In genomic region chr10:73875139-73875475, GRCh38 we compare ENCODE assay signal across 8 cellular contexts. TPM values are rescaled to one million over a fixed set of nuclear protein-coding genes. Genes with fewer than 3 reads are reported as not detected.
DNase-seq lines count a peak whose midpoint lies in the region; ATAC-seq and TF ChIP-seq lines count a peak whose summit lies in the region.

No MANE protein-coding gene starts in this region.

- H3K4me1 ChIP-seq in SK-N-SH (ENCODE audit: control insufficient read depth in 1 of 2, insufficient read depth in 2 of 2, low read depth in 1 of 2, low read length in 1 of 2) (peaks cover 15 to 26% of the 10 kb centered on the region in 2 experiments; a peak in 3 of 4 replicates), iPS-18a (ENCODE audit: control insufficient read depth, low read depth, low read length) (peaks cover 8% of the 10 kb centered on the region)

- peaks cover 28% of the 10 kb centered on the region for H4K20me1 ChIP-seq in SK-N-SH (ENCODE audit: insufficient read depth)

- H3K4me1 Mint-ChIP-seq in activated CD4-positive, alpha-beta memory T cell treated with anti-CD3 and anti-CD28 coated beads, Interleukin-2, amount 10 ng/mL, durations not matched to agents 7 days and 5 days: peaks cover 62% of the 10 kb centered on the region

- H3K27ac ChIP-seq in SK-N-SH (ENCODE audit: low read depth in 2 of 2, low read length in 1 of 2) (no peak overlapping the region), iPS-18a (ENCODE audit: low read length) (no peak overlapping the region), substantia nigra (ENCODE audit: low read depth, low read length, poor library complexity, severe bottlenecking) (peak overlapping the region; percentile 51)

- peak overlapping the region; percentile 6 for H3K27ac Mint-ChIP-seq in activated CD4-positive, alpha-beta memory T cell treated with anti-CD3 and anti-CD28 coated beads, Interleukin-2, amount 10 ng/mL, durations not matched to agents 7 days and 5 days

- POLR2A ChIA-PET in SK-N-SH (lab: Yijun Ruan, JAX): interaction anchor here (2.1 kb wide), 1 partner anchor 12 kb away, joined by 5 read pairs; no protein-coding TSS in a partner anchor
- POLR2A ChIA-PET in activated CD4-positive, alpha-beta memory T cell treated with anti-CD3 and anti-CD28 coated beads, Interleukin-2, amount 10 ng/mL, durations not matched to agents 7 days and 5 days (lab: Charles Lee): interaction anchor here (0.8 to 2.6 kb wide), 10 partner anchors 10 to 93 kb away, joined by 3 to 36 read pairs (median 5); partner anchors contain the start of genes CHCHD1 and ZSWIM8

- DNase-seq in SK-N-SH: no peak
- DNase-seq in activated CD4-positive, alpha-beta memory T cell treated with anti-CD3 and anti-CD28 coated beads, Interleukin-2, amount 10 ng/mL, durations not matched to agents 7 days and 5 days: no peak
- DNase-seq in substantia nigra (lab: John Stamatoyannopoulos, UW): no peak
- DNase-seq in HPDE6-E6E7 (ENCODE audit: extremely low spot score): no peak

- H3K36me3 ChIP-seq in SK-N-SH (replicated peaks in 1 of 2; ENCODE audit: control insufficient read depth in 1 of 2, insufficient read depth in 2 of 2, low read length in 1 of 2): peaks cover 3 to 20% of the 10 kb centered on the region in 2 experiments
- H3K36me3 ChIP-seq in iPS-18a (ENCODE audit: control insufficient read depth, low read depth, low read length): peaks cover 10% of the 10 kb centered on the region

- H3K36me3 Mint-ChIP-seq in activated CD4-positive, alpha-beta memory T cell treated with anti-CD3 and anti-CD28 coated beads, Interleukin-2, amount 10 ng/mL, durations not matched to agents 7 days and 5 days (ENCODE audit: low read depth): peaks cover 29% of the 10 kb centered on the region

- H3K9me3 Mint-ChIP-seq in activated CD4-positive, alpha-beta memory T cell treated with anti-CD3 and anti-CD28 coated beads, Interleukin-2, amount 10 ng/mL, durations not matched to agents 7 days and 5 days: no peaks in the 10 kb centered on the region

- H3K9ac ChIP-seq in SK-N-SH (no peak overlapping the region), iPS-18a (ENCODE audit: low read length) (peak overlapping the region; percentile 25)

- no peak for TF ChIP-seq EP300 in SK-N-SH (IDR thresholded peaks at IDR 0.05; ENCODE audit: borderline replicate concordance in 1 of 2, low read depth in 1 of 2, low read length in 1 of 2)

- peaks cover 32% of the 10 kb centered on the region for H3K79me2 ChIP-seq in SK-N-SH (ENCODE audit: insufficient read depth)

- peaks cover 5% of the 10 kb centered on the region for H3K27me3 Mint-ChIP-seq in activated CD4-positive, alpha-beta memory T cell treated with anti-CD3 and anti-CD28 coated beads, Interleukin-2, amount 10 ng/mL, durations not matched to agents 7 days and 5 days

- peak overlapping the region; percentile 64 for H3K4me3 Mint-ChIP-seq in activated CD4-positive, alpha-beta memory T cell treated with anti-CD3 and anti-CD28 coated beads, Interleukin-2, amount 10 ng/mL, durations not matched to agents 7 days and 5 days

- no peaks in the 10 kb centered on the region for H3K27me3 ChIP-seq in SK-N-SH (ENCODE audit: insufficient read depth)
- H3K27me3 ChIP-seq in iPS-18a (ENCODE audit: control insufficient read depth, insufficient read depth, low read length): peaks cover 10% of the 10 kb centered on the region

- no peak for TF ChIP-seq RAD21 in SK-N-SH (IDR thresholded peaks at IDR 0.05; ENCODE audit: low read length)

- H3K9me2 ChIP-seq in SK-N-SH: no peaks in the 10 kb centered on the region

- peaks cover 22% of the 10 kb centered on the region for H3F3A ChIP-seq in SK-N-SH (replicated peaks; ENCODE audit: insufficient read depth)

- ATAC-seq in SK-N-SH treated with all-trans-retinoic acid at 6 μM for 48 hours (no peak), HG02981 (IDR thresholded peaks at IDR 0.05; ENCODE audit: unreplicated experiment) (peak; percentile 4), GM21737 (IDR thresholded peaks at IDR 0.05; ENCODE audit: unreplicated experiment) (no peak)

- no peak for TF ChIP-seq CTCF in SK-N-SH (IDR thresholded peaks at IDR 0.05)

- no peaks in the 10 kb centered on the region for H3K9me3 ChIP-seq in SK-N-SH
- no peaks in the 10 kb centered on the region for H3K9me3 ChIP-seq in iPS-18a (ENCODE audit: control insufficient read depth, low read depth, low read length)

- 84% methylated on average over 3 of the region's 3 CpGs for WGBS in SK-N-SH (ENCODE audit: low lambda C conversion rate)

- H2AFZ ChIP-seq in SK-N-SH (ENCODE audit: low read depth): peak overlapping the region; percentile 92; the same call in 1 of the 2 replicates

- H3K4me2 ChIP-seq in SK-N-SH: peak overlapping the region; percentile 88

- CTCF ChIA-PET in SK-N-SH (lab: Yijun Ruan, JAX): interaction anchor here (0.6 to 37.3 kb wide), 6 partner anchors 10 to 206 kb away, joined by 3 to 753 read pairs (median 6); no protein-coding TSS in a partner anchor
- CTCF ChIA-PET in activated CD4-positive, alpha-beta memory T cell treated with anti-CD3 and anti-CD28 coated beads, Interleukin-2, amount 10 ng/mL, durations not matched to agents 7 days and 5 days (lab: Charles Lee): interaction anchor here (1.2 to 16.3 kb wide), 4 partner anchors 11 to 66 kb away, joined by 4 to 350 read pairs (median 6); no protein-coding TSS in a partner anchor

- H3K4me3 ChIP-seq in SK-N-SH (ENCODE audit: low read depth in 2 of 2, low read length in 1 of 2): peak overlapping the region; percentile 57 to 64
- peak overlapping the region; percentile 67 for H3K4me3 ChIP-seq in iPS-18a (ENCODE audit: low read length)

TF ChIP-seq in SK-N-SH, 30 proteins besides CTCF, POLR2A, EP300 and RAD21:
- no peak for TF ChIP-seq FOSL2 (IDR thresholded peaks at IDR 0.05; ENCODE audit: borderline replicate concordance, low read depth)
- TF ChIP-seq SMC3 (IDR thresholded peaks at IDR 0.05; ENCODE audit: low read depth, low read length): no peak
- TF ChIP-seq, protein P1, sequence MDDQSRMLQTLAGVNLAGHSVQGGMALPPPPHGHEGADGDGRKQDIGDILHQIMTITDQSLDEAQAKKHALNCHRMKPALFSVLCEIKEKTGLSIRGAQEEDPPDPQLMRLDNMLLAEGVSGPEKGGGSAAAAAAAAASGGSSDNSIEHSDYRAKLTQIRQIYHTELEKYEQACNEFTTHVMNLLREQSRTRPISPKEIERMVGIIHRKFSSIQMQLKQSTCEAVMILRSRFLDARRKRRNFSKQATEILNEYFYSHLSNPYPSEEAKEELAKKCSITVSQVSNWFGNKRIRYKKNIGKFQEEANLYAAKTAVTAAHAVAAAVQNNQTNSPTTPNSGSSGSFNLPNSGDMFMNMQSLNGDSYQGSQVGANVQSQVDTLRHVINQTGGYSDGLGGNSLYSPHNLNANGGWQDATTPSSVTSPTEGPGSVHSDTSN (IDR thresholded peaks at IDR 0.05): no peak
TF ChIP-seq in SK-N-SH: peak in this region for 0.

TF ChIP-seq in SK-N-SH treated with all-trans-retinoic acid at 6 μM for 48 hours, 23 proteins besides CTCF, POLR2A, EP300 and RAD21:
- TF ChIP-seq ZNF70 (CRISPR knock-in tag; IDR thresholded peaks at IDR 0.05): no peak

RNA-seq across cellular contexts. Expression of gene CAMK2G, which starts 0.8 kb away (rescaled TPM):
- 41.4 and 52.2 TPM in 2 replicates for polyA plus RNA-seq in SK-N-SH (2012; rRNA removed)
- polyA plus RNA-seq in SK-N-SH (2012; cell fraction: cytosol; rRNA removed): 29.0 and 35.7 TPM in 2 replicates
- 103 and 119 TPM in 2 replicates for polyA plus RNA-seq in SK-N-SH (2012; cell fraction: nucleus; rRNA removed)
- total RNA-seq in activated CD4-positive, alpha-beta memory T cell treated with anti-CD3 and anti-CD28 coated beads, Interleukin-2, amount 10 ng/mL, durations not matched to agents 7 days and 5 days: 10 to 100 TPM; 46.4 to 48.5 TPM

RNA-seq across cellular contexts. Expression of gene PLAU, which starts 35.8 kb away (rescaled TPM):
- 159 and 200 TPM in 2 replicates for polyA plus RNA-seq in SK-N-SH (2012; rRNA removed)
- polyA plus RNA-seq in SK-N-SH (2012; cell fraction: cytosol; rRNA removed): 163 and 191 TPM in 2 replicates
- 211 and 277 TPM in 2 replicates for polyA plus RNA-seq in SK-N-SH (2012; cell fraction: nucleus; rRNA removed)
- 1 to 10 TPM; 3.0 to 5.3 TPM for total RNA-seq in activated CD4-positive, alpha-beta memory T cell treated with anti-CD3 and anti-CD28 coated beads, Interleukin-2, amount 10 ng/mL, durations not matched to agents 7 days and 5 days
